ENCODE assay signal across 15 cellular contexts in the genomic region with DNA sequence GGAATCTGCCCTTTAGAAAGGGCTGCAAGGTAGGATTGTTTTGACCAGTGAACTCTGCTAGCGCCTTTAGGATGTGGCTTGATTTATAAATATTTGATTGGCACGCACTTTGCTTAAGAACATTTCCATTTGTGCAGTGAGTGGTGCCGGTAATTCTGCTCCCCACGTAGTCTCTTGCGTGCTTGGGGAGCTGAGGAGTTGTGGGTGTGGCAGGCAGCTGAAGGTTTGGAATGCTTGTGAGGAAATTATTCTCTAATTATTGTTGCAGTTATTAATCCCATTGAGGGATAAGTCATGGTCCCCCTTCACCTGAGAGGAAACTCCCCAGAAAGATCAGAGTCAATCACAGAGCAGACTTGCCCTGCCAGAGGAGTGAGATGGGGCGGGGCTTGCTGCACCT.
"Had no signal": no experiment of that assay in that cellular context is flagged by ENCODE, and none has a peak within 500 bp of the region (broad histone marks: within the 10 kb centered on the region; RNA-seq: fewer than 3 reads in every experiment).

No MANE protein-coding gene starts in this region.

- DNase-seq: cerebellar nuclear complex; dermis blood vessel endothelial cell; heart left ventricle; hippocampal formation; left colon; naive thymus-derived CD4-positive, alpha-beta T cell; ovary; right cardiac atrium; small intestine; stimulated activated CD4-positive, alpha-beta T cell treated with anti-CD3 and anti-CD28 coated beads, Interleukin-2, amount 100 ng/mL, for 48 hours; stimulated activated CD8-positive, alpha-beta memory T cell treated with anti-CD3 and anti-CD28 coated beads, Interleukin-4, amount 100 ng/mL, for 48 hours; stimulated activated naive CD8-positive, alpha-beta T cell treated with anti-CD3 and anti-CD28 coated beads, Interleukin-15, Interleukin-2, amounts not matched to agents 100 U/mL and 50 U/mL, for 24 hours; testis had no signal

- H3K9me3 ChIP-seq: heart left ventricle, ovary, testis, tibial nerve had no signal

- H3K4me3 Mint-ChIP-seq: naive thymus-derived CD4-positive, alpha-beta T cell; stimulated activated effector memory CD8-positive, alpha-beta T cell treated with anti-CD3 and anti-CD28 coated beads, Interleukin-12 subunit alpha, Interleukin-12 subunit beta, amount 100 ng/mL, for 72 hours had no signal

- H3K36me3 ChIP-seq: ovary, tibial nerve had no signal

- H3K9me3 Mint-ChIP-seq: stimulated activated effector memory CD8-positive, alpha-beta T cell treated with anti-CD3 and anti-CD28 coated beads, Interleukin-12 subunit alpha, Interleukin-12 subunit beta, amount 100 ng/mL, for 72 hours had no signal

- H3K4me3 ChIP-seq: heart left ventricle, ovary, testis, tibial nerve had no signal

- H3K27me3 ChIP-seq: heart left ventricle, ovary, testis, tibial nerve had no signal

- H3K4me1 ChIP-seq: testis had no signal

- H3K36me3 Mint-ChIP-seq: stimulated activated effector memory CD8-positive, alpha-beta T cell treated with anti-CD3 and anti-CD28 coated beads, Interleukin-12 subunit alpha, Interleukin-12 subunit beta, amount 100 ng/mL, for 72 hours had no signal

- H3K27ac ChIP-seq: ovary, testis had no signal

- ATAC-seq: heart left ventricle; left colon; naive thymus-derived CD4-positive, alpha-beta T cell; right cardiac atrium; stimulated activated effector memory CD8-positive, alpha-beta T cell treated with anti-CD3 and anti-CD28 coated beads, Interleukin-12 subunit alpha, Interleukin-12 subunit beta, amount 100 ng/mL, for 72 hours; stimulated activated naive CD8-positive, alpha-beta T cell treated with anti-CD3 and anti-CD28 coated beads, Interleukin-15, Interleukin-2, amounts not matched to agents 100 U/mL and 50 U/mL, for 24 hours had no signal

- H3K27ac Mint-ChIP-seq: stimulated activated effector memory CD8-positive, alpha-beta T cell treated with anti-CD3 and anti-CD28 coated beads, Interleukin-12 subunit alpha, Interleukin-12 subunit beta, amount 100 ng/mL, for 72 hours had no signal
